Comparison of ENCODE assay signal across 12 cellular contexts in the genomic region with DNA sequence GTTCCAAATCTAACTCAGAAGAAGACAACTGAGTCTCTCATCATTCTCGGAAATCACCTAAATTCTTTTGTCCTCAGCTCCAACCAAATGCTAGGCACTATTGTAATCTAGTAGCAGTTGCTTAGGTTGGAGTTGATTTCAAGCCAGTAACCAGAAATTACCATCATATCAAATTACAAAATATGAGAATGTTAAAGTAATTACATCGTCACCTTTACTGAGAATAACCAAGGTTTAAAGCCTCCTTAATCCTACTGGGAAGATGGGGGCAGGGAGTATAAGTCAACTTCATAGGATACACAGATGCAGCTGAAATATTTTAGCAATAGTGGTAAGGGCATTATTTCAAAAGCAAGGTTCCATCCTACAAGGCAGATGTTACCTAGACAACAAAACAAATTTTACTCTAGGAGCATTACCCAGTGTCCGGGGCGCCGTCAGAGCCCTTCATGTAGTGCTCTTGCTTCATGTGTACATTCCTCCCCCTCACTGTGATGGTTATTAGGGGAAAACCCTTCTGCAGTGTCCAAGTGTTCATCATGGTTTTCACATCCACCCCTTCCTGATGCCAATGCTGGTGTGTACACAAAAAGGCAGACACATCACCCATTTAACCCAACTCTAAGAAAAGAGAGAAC. TPM values are rescaled to one million over a fixed set of nuclear protein-coding genes. Genes with fewer than 3 reads are reported as not detected.
A peak's percentile ranks its signal among the peaks of the same experiment; 100 is the strongest.
DNase-seq lines count a peak whose midpoint lies in the region; ATAC-seq and TF ChIP-seq lines count a peak whose summit lies in the region.
"Had no signal": no experiment of that assay in that cellular context is flagged by ENCODE, and none has a peak within 500 bp of the region (broad histone marks: within the 10 kb centered on the region; RNA-seq: fewer than 3 reads in every experiment).

No MANE protein-coding gene starts in this region.

- 81 to 89% methylated on average over 5 of the region's 5 CpGs for WGBS in sigmoid colon, 2 donors
- WGBS in suprapubic skin, result 71% methylated on average over 5 of the region's 5 CpGs

- TF ChIP-seq POLR2A in sigmoid colon (IDR thresholded peaks at IDR 0.05), result no peak
- no peak for TF ChIP-seq POLR2A in suprapubic skin (IDR thresholded peaks at IDR 0.05)

- peaks cover 76% of the 10 kb centered on the region for H3K36me3 ChIP-seq in RWPE2 (ENCODE audit: low read depth)
- peaks cover 0 to 64% (median 8%) of the 10 kb centered on the region in 4 donors for H3K36me3 ChIP-seq in sigmoid colon
- H3K36me3 ChIP-seq in suprapubic skin, result peaks cover 30% of the 10 kb centered on the region

- intact Hi-C loops in sigmoid colon (cut with DNase I), result no loop called here

- H3K27me3 ChIP-seq in RWPE2 (ENCODE audit: insufficient read depth, poor library complexity, severe bottlenecking) (no peaks in the 10 kb centered on the region), foreskin keratinocyte (no peaks in the 10 kb centered on the region), sigmoid colon (no peaks in the 10 kb centered on the region), suprapubic skin (no peaks in the 10 kb centered on the region)
- H3K27me3 ChIP-seq: cardiac muscle cell, transverse colon had no signal

- H3K9me3 ChIP-seq in RWPE2 (ENCODE audit: severe bottlenecking), result no peaks in the 10 kb centered on the region
- no peaks in the 10 kb centered on the region for H3K9me3 ChIP-seq in sigmoid colon
- H3K9me3 ChIP-seq in suprapubic skin, result no peaks in the 10 kb centered on the region
- H3K9me3 ChIP-seq: transverse colon had no signal

- TF ChIP-seq CTCF in RWPE2 (IDR thresholded peaks at IDR 0.05; ENCODE audit: poor library complexity, severe bottlenecking) (no peak), foreskin keratinocyte (conservative IDR thresholded peaks at IDR 0.05) (no peak), sigmoid colon (IDR thresholded peaks at IDR 0.05) (no peak), suprapubic skin (IDR thresholded peaks at IDR 0.05) (no peak)

- DNase-seq in NCI-H748 (lab: John Stamatoyannopoulos, UW; ENCODE audit: unreplicated experiment) (peak; percentile 14), NCI-H748 treated with DMSO at 0.1 percent for 48 hours (lab: John Stamatoyannopoulos, UW) (no peak), RWPE2 (ENCODE audit: low spot score) (no peak), foreskin keratinocyte (peak in 1 of 2 donors; percentile 3), sigmoid colon (no peak), suprapubic skin (ENCODE audit: low spot score in 2 of 2) (no peak), EL (no peak), LoVo (ENCODE audit: low spot score) (no peak)
- DNase-seq: Kasumi-1, NCI-H2227 treated with DMSO at 0.1 percent for 48 hours, transverse colon had no signal

- no peak overlapping the region for H3K4me3 ChIP-seq in RWPE2 (ENCODE audit: severe bottlenecking)
- H3K4me3 ChIP-seq in sigmoid colon, result no peak overlapping the region
- H3K4me3 ChIP-seq in suprapubic skin, result no peak overlapping the region
- H3K4me3 ChIP-seq: cardiac muscle cell, transverse colon had no signal

- no peaks in the 10 kb centered on the region for H3K4me1 ChIP-seq in RWPE2 (ENCODE audit: insufficient read depth, poor library complexity, severe bottlenecking)
- H3K4me1 ChIP-seq in foreskin keratinocyte, result no peaks in the 10 kb centered on the region
- peaks cover 0 to 38% (median 28%) of the 10 kb centered on the region in 4 donors for H3K4me1 ChIP-seq in sigmoid colon
- H3K4me1 ChIP-seq in suprapubic skin, result no peaks in the 10 kb centered on the region

- H3K27ac ChIP-seq in RWPE2 (ENCODE audit: poor library complexity, severe bottlenecking), result no peak overlapping the region
- no peak overlapping the region for H3K27ac ChIP-seq in foreskin keratinocyte
- H3K27ac ChIP-seq in sigmoid colon, result peak overlapping the region in 3 of 4 donors; percentile 13 to 29 (median 16)
- no peak overlapping the region for H3K27ac ChIP-seq in suprapubic skin
- H3K27ac ChIP-seq: cardiac muscle cell, transverse colon had no signal

- ATAC-seq in RWPE2 (ENCODE audit: low read depth) (peak; percentile 24; the same call in 1 of the 3 replicates), foreskin keratinocyte (peak; percentile 46)

- TF ChIP-seq EP300 in sigmoid colon (IDR thresholded peaks at IDR 0.05), result no peak
- TF ChIP-seq EP300 in suprapubic skin (IDR thresholded peaks at IDR 0.05), result no peak

RNA-seq across cellular contexts. Expression of gene ERAP1, which starts 19.5 kb away (rescaled TPM):
- total RNA-seq in foreskin keratinocyte (35.7 and 39.8 TPM in 2 replicates), sigmoid colon (10 to 100 TPM; 25.3 to 35.5 (median 30.0) TPM), suprapubic skin (10 to 100 TPM; 49.2 to 71.3 (median 66.4) TPM)
- polyA plus RNA-seq in foreskin keratinocyte (9.9 and 10.6 TPM in 2 replicates), sigmoid colon (10 to 100 TPM in 2 of 3 donors, 1 to 10 TPM in 1; 8.4 to 29.6 (median 10.6) TPM)

Comparison
In these comparisons a context has a peak if more than half of its experiments do, and no peak if none do; other contexts are left out.
1. H3K27ac ChIP-seq: peak in sigmoid colon (3 of 4); none in RWPE2 (single experiment), foreskin keratinocyte (single experiment) and suprapubic skin (single experiment).